ENCODE assay signal across 19 cellular contexts in genomic region chr3:138257986-138258385, GRCh38.
DNase-seq lines count a peak whose midpoint lies in the region; ATAC-seq and TF ChIP-seq lines count a peak whose summit lies in the region.
"Had no signal": no experiment of that assay in that cellular context is flagged by ENCODE, and none has a peak within 500 bp of the region (broad histone marks: within the 10 kb centered on the region; RNA-seq: fewer than 3 reads in every experiment).

No MANE protein-coding gene starts in this region.

- POLR2A ChIA-PET in CD4-positive, alpha-beta T cell (lab: Charles Lee): no interaction called here
- POLR2A ChIA-PET in activated CD4-positive, alpha-beta memory T cell treated with anti-CD3 and anti-CD28 coated beads for 36 hours (lab: Charles Lee): no interaction called here

- ATAC-seq in GM18867 (IDR thresholded peaks at IDR 0.05; ENCODE audit: unreplicated experiment): peak; percentile 57
- peak; percentile 60 for ATAC-seq in HG02885 (IDR thresholded peaks at IDR 0.05; ENCODE audit: poor library complexity, unreplicated experiment)
- ATAC-seq in GM18858 (IDR thresholded peaks at IDR 0.05; ENCODE audit: unreplicated experiment): no peak
- ATAC-seq in CD4-positive, alpha-beta T cell (ENCODE audit: poor library complexity): no peak
- ATAC-seq: CD8-positive, alpha-beta T cell had no signal

- no peak for TF ChIP-seq CTCF in nephron progenitor cell (IDR thresholded peaks at IDR 0.05)
- TF ChIP-seq CTCF in CD4-positive, alpha-beta T cell (IDR thresholded peaks at IDR 0.05): no peak

- no peaks in the 10 kb centered on the region for H3K9me3 Mint-ChIP-seq in activated T-helper 1 cell treated with anti-CD3 and anti-CD28 coated beads, Interleukin-12 subunit alpha, Interleukin-12 subunit beta, Interleukin-2, Interleukin-4 antibody, amounts not matched to agents 30 ng/mL and 10 ng/mL and 1 ng/mL, durations not matched to agents 14 hours and 24 hours and 36 hours
- no peaks in the 10 kb centered on the region for H3K9me3 Mint-ChIP-seq in nephron progenitor cell
- no peaks in the 10 kb centered on the region for H3K9me3 Mint-ChIP-seq in CD4-positive, alpha-beta T cell
- no peaks in the 10 kb centered on the region for H3K9me3 Mint-ChIP-seq in activated CD4-positive, alpha-beta memory T cell treated with anti-CD3 and anti-CD28 coated beads for 36 hours
- H3K9me3 Mint-ChIP-seq: CD8-positive, alpha-beta T cell; HFFc6 had no signal

- H3K4me1 Mint-ChIP-seq in activated T-helper 1 cell treated with anti-CD3 and anti-CD28 coated beads, Interleukin-12 subunit alpha, Interleukin-12 subunit beta, Interleukin-2, Interleukin-4 antibody, amounts not matched to agents 30 ng/mL and 10 ng/mL and 1 ng/mL, durations not matched to agents 14 hours and 24 hours and 36 hours (ENCODE audit: low read depth): peaks cover 12% of the 10 kb centered on the region
- no peaks in the 10 kb centered on the region for H3K4me1 Mint-ChIP-seq in nephron progenitor cell
- H3K4me1 Mint-ChIP-seq in CD4-positive, alpha-beta T cell (ENCODE audit: low read depth): no peaks in the 10 kb centered on the region
- H3K4me1 Mint-ChIP-seq in activated CD4-positive, alpha-beta memory T cell treated with anti-CD3 and anti-CD28 coated beads for 36 hours (ENCODE audit: low read depth): peaks cover 5% of the 10 kb centered on the region
- H3K4me1 Mint-ChIP-seq: B cell had no signal

- H3K27ac Mint-ChIP-seq in activated T-helper 1 cell treated with anti-CD3 and anti-CD28 coated beads, Interleukin-12 subunit alpha, Interleukin-12 subunit beta, Interleukin-2, Interleukin-4 antibody, amounts not matched to agents 30 ng/mL and 10 ng/mL and 1 ng/mL, durations not matched to agents 14 hours and 24 hours and 36 hours: peak overlapping the region; percentile 20
- H3K27ac Mint-ChIP-seq in nephron progenitor cell: peak overlapping the region; percentile 52
- no peak overlapping the region for H3K27ac Mint-ChIP-seq in CD4-positive, alpha-beta T cell
- no peak overlapping the region for H3K27ac Mint-ChIP-seq in activated CD4-positive, alpha-beta memory T cell treated with anti-CD3 and anti-CD28 coated beads for 36 hours
- H3K27ac Mint-ChIP-seq: B cell; CD8-positive, alpha-beta T cell; HFFc6 had no signal

- CTCF ChIA-PET in CD4-positive, alpha-beta T cell (lab: Charles Lee): no interaction called here
- CTCF ChIA-PET in activated CD4-positive, alpha-beta memory T cell treated with anti-CD3 and anti-CD28 coated beads for 36 hours (lab: Charles Lee): no interaction called here

- no peaks in the 10 kb centered on the region for H3K9me3 ChIP-seq in CD4-positive, alpha-beta T cell (ENCODE audit: control insufficient read depth, low read length)
- H3K9me3 ChIP-seq: HAP-1 had no signal

- no peaks in the 10 kb centered on the region for H3K27me3 ChIP-seq in CD4-positive, alpha-beta T cell (ENCODE audit: control insufficient read depth, insufficient read depth, low read length)

- H3K4me3 Mint-ChIP-seq in activated T-helper 1 cell treated with anti-CD3 and anti-CD28 coated beads, Interleukin-12 subunit alpha, Interleukin-12 subunit beta, Interleukin-2, Interleukin-4 antibody, amounts not matched to agents 30 ng/mL and 10 ng/mL and 1 ng/mL, durations not matched to agents 14 hours and 24 hours and 36 hours: no peak overlapping the region
- no peak overlapping the region for H3K4me3 Mint-ChIP-seq in nephron progenitor cell
- H3K4me3 Mint-ChIP-seq in CD4-positive, alpha-beta T cell: no peak overlapping the region
- no peak overlapping the region for H3K4me3 Mint-ChIP-seq in activated CD4-positive, alpha-beta memory T cell treated with anti-CD3 and anti-CD28 coated beads for 36 hours
- H3K4me3 Mint-ChIP-seq: B cell; CD8-positive, alpha-beta T cell; HFFc6 had no signal

- H3K27ac ChIP-seq in CD4-positive, alpha-beta T cell (ENCODE audit: low read depth, low read length): no peak overlapping the region

- H3K36me3 Mint-ChIP-seq in activated T-helper 1 cell treated with anti-CD3 and anti-CD28 coated beads, Interleukin-12 subunit alpha, Interleukin-12 subunit beta, Interleukin-2, Interleukin-4 antibody, amounts not matched to agents 30 ng/mL and 10 ng/mL and 1 ng/mL, durations not matched to agents 14 hours and 24 hours and 36 hours (ENCODE audit: low read depth): peaks cover 9% of the 10 kb centered on the region
- peaks cover 25% of the 10 kb centered on the region for H3K36me3 Mint-ChIP-seq in nephron progenitor cell (ENCODE audit: low read depth)
- H3K36me3 Mint-ChIP-seq in CD4-positive, alpha-beta T cell (ENCODE audit: low read depth): peaks cover 55% of the 10 kb centered on the region
- peaks cover 6% of the 10 kb centered on the region for H3K36me3 Mint-ChIP-seq in activated CD4-positive, alpha-beta memory T cell treated with anti-CD3 and anti-CD28 coated beads for 36 hours

- H3K27me3 Mint-ChIP-seq in activated T-helper 1 cell treated with anti-CD3 and anti-CD28 coated beads, Interleukin-12 subunit alpha, Interleukin-12 subunit beta, Interleukin-2, Interleukin-4 antibody, amounts not matched to agents 30 ng/mL and 10 ng/mL and 1 ng/mL, durations not matched to agents 14 hours and 24 hours and 36 hours (ENCODE audit: insufficient read depth): no peaks in the 10 kb centered on the region
- H3K27me3 Mint-ChIP-seq in nephron progenitor cell (ENCODE audit: low read depth, poor library complexity): no peaks in the 10 kb centered on the region
- no peaks in the 10 kb centered on the region for H3K27me3 Mint-ChIP-seq in CD4-positive, alpha-beta T cell
- no peaks in the 10 kb centered on the region for H3K27me3 Mint-ChIP-seq in activated CD4-positive, alpha-beta memory T cell treated with anti-CD3 and anti-CD28 coated beads for 36 hours
- H3K27me3 Mint-ChIP-seq: B cell had no signal

- DNase-seq in activated T-helper 1 cell treated with anti-CD3 and anti-CD28 coated beads, Interleukin-12 subunit alpha, Interleukin-12 subunit beta, Interleukin-2, Interleukin-4 antibody, amounts not matched to agents 30 ng/mL and 10 ng/mL and 1 ng/mL, durations not matched to agents 14 hours and 24 hours and 36 hours (ENCODE audit: low spot score): no peak
- no peak for DNase-seq in nephron progenitor cell
- no peak for DNase-seq in Ammon's horn (ENCODE audit: low spot score)
- no peak for DNase-seq in CD4-positive, alpha-beta T cell
- DNase-seq in activated CD4-positive, alpha-beta memory T cell treated with anti-CD3 and anti-CD28 coated beads for 36 hours: no peak
- DNase-seq: ACHN; C1 segment of cervical spinal cord; CD8-positive, alpha-beta T cell; COR-L47; DND-41; GDM1; HFFc6; IMR-90; KBM-7 had no signal

- intact Hi-C loops in activated T-helper 1 cell treated with anti-CD3 and anti-CD28 coated beads, Interleukin-12 subunit alpha, Interleukin-12 subunit beta, Interleukin-2, Interleukin-4 antibody, amounts not matched to agents 30 ng/mL and 10 ng/mL and 1 ng/mL, durations not matched to agents 14 hours and 24 hours and 36 hours (cut with micrococcal nuclease): no loop called here
- intact Hi-C loops in CD4-positive, alpha-beta T cell (cut with DNase I, micrococcal nuclease): no loop called here
- intact Hi-C loops in activated CD4-positive, alpha-beta memory T cell treated with anti-CD3 and anti-CD28 coated beads for 36 hours (cut with micrococcal nuclease): no loop called here

Comparison
In these comparisons a context has a peak if more than half of its experiments do, and no peak if none do; other contexts are left out.
1. ATAC-seq: peak in GM18867 (single experiment) and HG02885 (single experiment); none in GM18858 (single experiment) and CD4-positive, alpha-beta T cell (single experiment).
2. H3K27ac Mint-ChIP-seq: peak in activated T-helper 1 cell treated with anti-CD3 and anti-CD28 coated beads, Interleukin-12 subunit alpha, Interleukin-12 subunit beta, Interleukin-2, Interleukin-4 antibody, amounts not matched to agents 30 ng/mL and 10 ng/mL and 1 ng/mL, durations not matched to agents 14 hours and 24 hours and 36 hours (single experiment) and nephron progenitor cell (single experiment); none in CD4-positive, alpha-beta T cell (single experiment) and activated CD4-positive, alpha-beta memory T cell treated with anti-CD3 and anti-CD28 coated beads for 36 hours (single experiment).